8 cellular contexts compared by ENCODE assay signal in the genomic region with DNA sequence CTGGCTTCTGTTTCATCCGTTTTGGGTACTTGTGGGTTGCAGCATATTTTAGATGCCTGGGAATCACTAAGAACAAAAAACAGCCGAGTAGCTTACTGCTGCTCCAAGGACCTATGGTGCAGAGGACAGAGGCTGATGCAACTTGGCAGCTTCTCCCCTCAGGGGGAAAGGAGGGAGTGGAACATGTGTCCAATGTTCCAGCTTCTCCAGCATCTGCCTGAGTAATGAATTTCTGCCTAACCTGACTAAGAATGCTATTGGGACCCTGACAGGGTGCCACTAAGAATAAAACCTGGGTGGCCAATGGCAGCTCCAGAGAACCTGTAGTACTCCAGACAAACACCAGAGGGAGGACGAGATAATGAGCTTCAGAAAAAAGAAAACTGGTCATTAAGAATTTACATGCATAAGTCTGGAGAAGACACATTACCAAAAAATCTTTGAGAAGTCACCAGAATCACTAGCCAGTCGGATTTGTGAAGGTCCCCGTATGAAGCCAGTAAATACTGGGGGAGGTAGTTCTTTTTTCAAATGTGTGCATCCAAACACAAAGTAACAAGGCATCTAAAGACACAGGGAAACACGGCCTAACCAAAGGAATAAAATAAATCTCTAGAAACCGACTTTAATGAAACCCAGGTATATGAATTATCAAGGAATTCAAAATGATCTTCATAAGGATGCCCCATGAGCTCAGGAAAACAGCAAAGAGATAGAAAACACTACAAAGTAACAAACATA.
DNase-seq lines count a peak whose midpoint lies in the region; ATAC-seq lines count a peak whose summit lies in the region.

No MANE protein-coding gene starts in this region.

- peak overlapping the region in 1 of 2 experiments; percentile 19 for H3K4me3 ChIP-seq in mesenchymal stem cell (ENCODE audit: insufficient read depth in 1 of 2, low read depth in 1 of 2, low read length in 2 of 2)

- peaks cover 2% of the 10 kb centered on the region for H3K4me1 ChIP-seq in mesenchymal stem cell (ENCODE audit: control insufficient read depth, insufficient read depth, low read depth, low read length)

- H4K8ac ChIP-seq in mesenchymal stem cell (ENCODE audit: low read length): no peak overlapping the region

- H3K23ac ChIP-seq in mesenchymal stem cell (ENCODE audit: low read length in 2 of 2): no peak overlapping the region

- no peak overlapping the region for H4K91ac ChIP-seq in mesenchymal stem cell (ENCODE audit: low read length)

- H3K27me3 ChIP-seq in mesenchymal stem cell (ENCODE audit: control insufficient read depth in 1 of 2, insufficient read depth in 1 of 2, low read length in 2 of 2): no peaks in the 10 kb centered on the region

- WGBS in mesenchymal stem cell: 63% methylated on average over 3 of the region's 7 CpGs

- peak overlapping the region; percentile 4 for H3K9ac ChIP-seq in mesenchymal stem cell (ENCODE audit: low read length)

- no peak overlapping the region for H2BK120ac ChIP-seq in mesenchymal stem cell (ENCODE audit: low read depth, low read length)

- H3K4me2 ChIP-seq in mesenchymal stem cell (ENCODE audit: low read length, poor library complexity, severe bottlenecking): no peak overlapping the region

- H3K14ac ChIP-seq in mesenchymal stem cell (ENCODE audit: low read length in 2 of 2): no peak overlapping the region

- no peak overlapping the region for H3K27ac ChIP-seq in mesenchymal stem cell (ENCODE audit: low read length, poor library complexity, severe bottlenecking)

- DNase-seq in COR-L47 (lab: John Stamatoyannopoulos, UW): peak; percentile 0
- DNase-seq in GM19238 (ENCODE audit: insufficient read length, low spot score): peak; percentile 7
- peak; percentile 30 for DNase-seq in SW480 (ENCODE audit: low spot score)
- peak; percentile 31 for DNase-seq in central memory CD4-positive, alpha-beta T cell
- peak; percentile 43 for DNase-seq in mesenchymal stem cell
- no peak for DNase-seq in inferior parietal cortex (ENCODE audit: extremely low spot score)

- no peak overlapping the region for H2AK5ac ChIP-seq in mesenchymal stem cell (ENCODE audit: low read length, severe bottlenecking)

- peak; percentile 87 for ATAC-seq in HG03432 (IDR thresholded peaks at IDR 0.05; ENCODE audit: unreplicated experiment)
- ATAC-seq in esophagus mucosa: no peak

- no peak overlapping the region for H3K18ac ChIP-seq in mesenchymal stem cell (ENCODE audit: low read depth in 1 of 2, low read length in 2 of 2)

- no peak overlapping the region for H2BK12ac ChIP-seq in mesenchymal stem cell (ENCODE audit: low read length in 2 of 2)

- no peak overlapping the region for H3K4ac ChIP-seq in mesenchymal stem cell (ENCODE audit: low read depth in 1 of 2, low read length in 2 of 2)

- H2AFZ ChIP-seq in mesenchymal stem cell (ENCODE audit: low read depth, low read length): no peak overlapping the region

- no peak overlapping the region for H2BK15ac ChIP-seq in mesenchymal stem cell (ENCODE audit: low read depth, poor library complexity, severe bottlenecking)

- no peak overlapping the region for H2BK5ac ChIP-seq in mesenchymal stem cell (ENCODE audit: low read depth, low read length, poor library complexity, severe bottlenecking)

- H3K79me1 ChIP-seq in mesenchymal stem cell (replicated peaks; ENCODE audit: low read length, poor library complexity, severe bottlenecking): no peaks in the 10 kb centered on the region

- H3K9me3 ChIP-seq in mesenchymal stem cell (ENCODE audit: control insufficient read depth, low read length): no peaks in the 10 kb centered on the region

- no peaks in the 10 kb centered on the region for H3K36me3 ChIP-seq in mesenchymal stem cell (ENCODE audit: control insufficient read depth in 1 of 2, insufficient read depth in 2 of 2, low read depth in 1 of 2, low read length in 2 of 2)
